Comparison of ENCODE assay signal across 17 cellular contexts in genomic region chr12:49565119-49565955, GRCh38. TPM values are rescaled to one million over a fixed set of nuclear protein-coding genes. Genes with fewer than 3 reads are reported as not detected.
DNase-seq lines count a peak whose midpoint lies in the region; TF ChIP-seq lines count a peak whose summit lies in the region.
"Had no signal": no experiment of that assay in that cellular context is flagged by ENCODE, and none has a peak within 500 bp of the region (broad histone marks: within the 10 kb centered on the region; RNA-seq: fewer than 3 reads in every experiment).

No MANE protein-coding gene starts in this region.

- no peak for TF ChIP-seq CTCF in RWPE1 (conservative IDR thresholded peaks at IDR 0.05; ENCODE audit: low read depth)
- no peak for TF ChIP-seq CTCF in endothelial cell (IDR thresholded peaks at IDR 0.05; ENCODE audit: unreplicated experiment)
- no peak for TF ChIP-seq CTCF in nephron (IDR thresholded peaks at IDR 0.05; ENCODE audit: unreplicated experiment in 3 of 3)

- H3K36me3 ChIP-seq in BLaER1 treated with 17β-estradiol and CSF1 and Interleukin-3, amounts not matched to agents 10 nM and 100 nM, result peaks cover 45 to 61% (median 51%) of the 10 kb centered on the region in 11 experiments

- peak overlapping the region; percentile 66 to 100 (median 94) for H3K4me2 ChIP-seq in BLaER1 treated with 17β-estradiol and CSF1 and Interleukin-3, amounts not matched to agents 10 nM and 100 nM
- H3K4me2 ChIP-seq: hepatocyte had no signal

- peaks cover 0 to 55% (median 25%) of the 10 kb centered on the region in 11 experiments; a peak in 14 of 22 replicates for H4K20me1 ChIP-seq in BLaER1 treated with 17β-estradiol and CSF1 and Interleukin-3, amounts not matched to agents 10 nM and 100 nM

- peak overlapping the region in 9 of 11 experiments; percentile 13 to 49 (median 33); a peak in 10 of 22 replicates for H3K9ac ChIP-seq in BLaER1 treated with 17β-estradiol and CSF1 and Interleukin-3, amounts not matched to agents 10 nM and 100 nM

- no peaks in the 10 kb centered on the region for H3K9me3 ChIP-seq in BLaER1 treated with 17β-estradiol and CSF1 and Interleukin-3, amounts not matched to agents 10 nM and 100 nM (replicated peaks in 1 of 11)

- peaks cover 71 to 85% (median 75%) of the 10 kb centered on the region in 10 experiments for H3K4me1 ChIP-seq in BLaER1 treated with 17β-estradiol and CSF1 and Interleukin-3, amounts not matched to agents 10 nM and 100 nM

- DNase-seq in RWPE1 (ENCODE audit: low spot score), result no peak
- no peak for DNase-seq in endothelial cell (ENCODE audit: low spot score)
- DNase-seq in RPMI8226, result no peak
- DNase-seq in NOMO-1 (lab: John Stamatoyannopoulos, UW; ENCODE audit: unreplicated experiment in 2 of 2), result no peak
- DNase-seq in NCI-H510A (lab: John Stamatoyannopoulos, UW), result no peak
- DNase-seq in D341Med (ENCODE audit: low spot score), result no peak
- DNase-seq: activated T-cell treated with anti-CD3 and anti-CD28 coated beads, Interleukin-2, amount 50 U/mL, for 72 hours; EL; GM23248; NCI-H2029; NCI-H748 treated with DMSO at 0.1 percent for 48 hours; stimulated activated CD8-positive, alpha-beta memory T cell treated with anti-CD3 and anti-CD28 coated beads, Interleukin-4, amount 100 ng/mL, for 48 hours had no signal

- H3K4me3 Mint-ChIP-seq in endothelial cell (ENCODE audit: unreplicated experiment), result peak overlapping the region; percentile 37
- peak overlapping the region; percentile 45 to 68 (median 64) for H3K4me3 Mint-ChIP-seq in nephron
- H3K4me3 Mint-ChIP-seq: activated T-cell treated with anti-CD3 and anti-CD28 coated beads, Interleukin-2, amount 50 U/mL, for 72 hours had no signal

- H3K27ac Mint-ChIP-seq in endothelial cell (ENCODE audit: unreplicated experiment), result no peak overlapping the region
- no peak overlapping the region for H3K27ac Mint-ChIP-seq in nephron
- H3K27ac Mint-ChIP-seq: activated T-cell treated with anti-CD3 and anti-CD28 coated beads, Interleukin-2, amount 50 U/mL, for 72 hours had no signal

- H3K27me3 ChIP-seq in BLaER1 treated with 17β-estradiol and CSF1 and Interleukin-3, amounts not matched to agents 10 nM and 100 nM, result no peaks in the 10 kb centered on the region
- H3K27me3 ChIP-seq: hepatocyte had no signal

- H3K4me1 Mint-ChIP-seq in endothelial cell (ENCODE audit: unreplicated experiment) (peaks cover 17% of the 10 kb centered on the region), nephron (peaks cover 36% of the 10 kb centered on the region)

- H3K36me3 Mint-ChIP-seq in endothelial cell (ENCODE audit: low read depth, unreplicated experiment), result peaks cover 15% of the 10 kb centered on the region
- H3K36me3 Mint-ChIP-seq in nephron (ENCODE audit: low read depth), result peaks cover 25% of the 10 kb centered on the region

- POLR2A ChIA-PET in RWPE1 (lab: Yijun Ruan, JAX; ENCODE audit: low non-redundant PET), result no interaction called here

- CTCF ChIA-PET in RWPE1 (lab: Yijun Ruan, JAX), result no interaction called here

- H3K9me3 Mint-ChIP-seq in endothelial cell (ENCODE audit: unreplicated experiment) (no peaks in the 10 kb centered on the region), nephron (no peaks in the 10 kb centered on the region)
- H3K9me3 Mint-ChIP-seq: activated T-cell treated with anti-CD3 and anti-CD28 coated beads, Interleukin-2, amount 50 U/mL, for 72 hours had no signal

- H3K27ac ChIP-seq in BLaER1 treated with 17β-estradiol and CSF1 and Interleukin-3, amounts not matched to agents 10 nM and 100 nM, result 0 out of 22 replicates have a peak overlapping the region, but pooled peaks of 1 of the 11 experiments have one; percentile 1
- H3K27ac ChIP-seq in RWPE1, result peak overlapping the region; percentile 11; the same call in 1 of the 2 replicates
- H3K27ac ChIP-seq: epithelial cell of prostate, GM23248, hepatocyte had no signal

- H3K27me3 Mint-ChIP-seq in endothelial cell (ENCODE audit: unreplicated experiment) (peaks cover 10% of the 10 kb centered on the region), nephron (ENCODE audit: low read depth) (no peaks in the 10 kb centered on the region)
- H3K27me3 Mint-ChIP-seq: B cell had no signal

- H3K4me3 ChIP-seq in BLaER1 treated with 17β-estradiol and CSF1 and Interleukin-3, amounts not matched to agents 10 nM and 100 nM, result peak overlapping the region in 1 of 10 experiments; percentile 2; a peak in 1 of 20 replicates
- H3K4me3 ChIP-seq: GM23248, hepatocyte had no signal

RNA-seq across cellular contexts. Expression of gene MCRS1, which starts 2.6 kb away (rescaled TPM):
- total RNA-seq in endothelial cell (ENCODE audit: unreplicated experiment), result 60.8 TPM

RNA-seq across cellular contexts. Expression of gene KCNH3, which starts 26.5 kb away (rescaled TPM):
- total RNA-seq in endothelial cell (ENCODE audit: unreplicated experiment), result 0.15 TPM
- total RNA-seq: GM23248 had no signal

RNA-seq across cellular contexts. Expression of gene FAM186B, which starts 40.1 kb away (rescaled TPM):
- 1.9 TPM for total RNA-seq in endothelial cell (ENCODE audit: unreplicated experiment)

RNA-seq across cellular contexts. Expression of gene PRPF40B, which starts 58.0 kb away (rescaled TPM):
- total RNA-seq in endothelial cell (ENCODE audit: unreplicated experiment), result 9.2 TPM
